12 cellular contexts compared by ENCODE assay signal in the genomic region with DNA sequence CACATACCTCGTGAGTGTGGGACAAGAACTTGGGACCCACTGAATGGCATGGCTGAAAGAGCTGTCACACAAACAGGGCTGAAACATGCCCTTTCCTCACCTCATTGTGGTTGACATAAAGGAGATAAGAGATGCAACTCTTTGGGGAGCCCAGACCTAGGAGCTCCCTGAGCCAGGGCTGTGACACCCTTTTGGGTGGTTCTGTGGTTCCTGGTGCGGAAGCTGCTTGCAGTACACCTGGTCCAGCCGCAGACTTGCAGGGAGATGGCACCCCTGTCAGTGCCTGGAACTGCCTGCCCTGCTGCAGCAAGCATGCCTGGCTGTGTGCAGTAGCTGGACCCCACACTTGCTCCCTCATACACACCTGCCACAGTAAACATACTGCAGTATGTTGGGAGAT. TPM values are rescaled to one million over a fixed set of nuclear protein-coding genes. Genes with fewer than 3 reads are reported as not detected.
"Had no signal": no experiment of that assay in that cellular context is flagged by ENCODE, and none has a peak within 500 bp of the region (broad histone marks: within the 10 kb centered on the region; RNA-seq: fewer than 3 reads in every experiment).

No MANE protein-coding gene starts in this region.

- H3K4me1 ChIP-seq: HAP-1 had no signal

- DNase-seq: GM23248, GOT3, H7, HFFc6 had no signal

- H3K9me3 ChIP-seq: HAP-1 had no signal

- H3K4me3 ChIP-seq: GM23248, HAP-1, K562 had no signal

- H3K36me3 ChIP-seq: HAP-1 had no signal

- H3K9ac ChIP-seq: GM23248 had no signal

- H3K27ac ChIP-seq: GM23248, HL-60 had no signal

- H2AFZ ChIP-seq: GM23248 had no signal

- ATAC-seq: HCT116, HepG2, K562 had no signal

- FAIRE-seq: HepG2, K562 had no signal

RNA-seq across cellular contexts. Expression of a gene that starts 31.3 kb away (rescaled TPM):
- total RNA-seq: GM23248, H4, H7, HepG2, HFFc6, HT1080, K562 had no signal
- polyA plus RNA-seq: GM23248, IgD-negative memory B cell, K562 had no signal
